1 cellular context compared by ENCODE assay signal in the genomic region with DNA sequence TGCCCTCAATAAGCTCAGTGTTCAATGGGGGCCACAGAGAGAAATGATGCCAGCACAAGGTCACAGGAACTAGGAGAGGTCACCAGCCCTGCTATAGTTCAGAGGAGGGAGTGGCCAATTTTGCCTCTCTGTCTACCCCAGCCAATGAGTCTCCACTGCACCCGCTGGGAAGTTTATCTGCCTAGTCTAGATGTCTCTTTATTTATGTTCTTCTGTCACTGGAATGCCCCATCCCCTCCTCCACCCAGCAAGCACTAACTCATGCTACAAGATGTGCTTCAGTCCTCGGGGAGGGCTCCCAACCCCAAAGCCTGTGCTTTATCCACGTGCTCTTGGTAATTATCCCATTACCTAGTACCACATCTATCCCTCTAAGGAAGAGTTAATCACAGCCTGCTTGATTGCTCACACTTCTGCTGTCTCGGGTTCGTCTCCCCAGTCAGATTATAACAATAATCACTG.
TF ChIP-seq lines count a peak whose summit lies in the region.

No MANE protein-coding gene starts in this region.

TF ChIP-seq in PFSK-1, 5 proteins besides CTCF, POLR2A, EP300 and RAD21 (continued from another document):
- TF ChIP-seq REST (IDR thresholded peaks at IDR 0.05; ENCODE audit: insufficient read depth in 1 of 2, low read depth in 2 of 2, low read length in 2 of 2) = no peak
TF ChIP-seq in PFSK-1: peak in this region for 3.
